In genomic region chr11:556857-557256, GRCh38 we compare ENCODE assay signal across 1 cellular context.
TF ChIP-seq lines count a peak whose summit lies in the region.

No MANE protein-coding gene starts in this region.

TF ChIP-seq in IMR-90, 13 proteins besides CTCF, POLR2A, EP300 and RAD21:
- TF ChIP-seq RCOR1 (IDR thresholded peaks at IDR 0.05; ENCODE audit: insufficient replicate concordance, low read length): no peak
- TF ChIP-seq BHLHE40 (IDR thresholded peaks at IDR 0.05; ENCODE audit: low read depth, low read length): no peak
- no peak for TF ChIP-seq MAZ (IDR thresholded peaks at IDR 0.05; ENCODE audit: borderline replicate concordance, low read depth, low read length)
- no peak for TF ChIP-seq SMC3 (IDR thresholded peaks at IDR 0.05; ENCODE audit: low read depth, low read length)
- no peak for TF ChIP-seq FOS (IDR thresholded peaks at IDR 0.05; ENCODE audit: low read depth, low read length)
- TF ChIP-seq, protein P1, sequence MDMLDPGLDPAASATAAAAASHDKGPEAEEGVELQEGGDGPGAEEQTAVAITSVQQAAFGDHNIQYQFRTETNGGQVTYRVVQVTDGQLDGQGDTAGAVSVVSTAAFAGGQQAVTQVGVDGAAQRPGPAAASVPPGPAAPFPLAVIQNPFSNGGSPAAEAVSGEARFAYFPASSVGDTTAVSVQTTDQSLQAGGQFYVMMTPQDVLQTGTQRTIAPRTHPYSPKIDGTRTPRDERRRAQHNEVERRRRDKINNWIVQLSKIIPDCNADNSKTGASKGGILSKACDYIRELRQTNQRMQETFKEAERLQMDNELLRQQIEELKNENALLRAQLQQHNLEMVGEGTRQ (IDR thresholded peaks at IDR 0.05; ENCODE audit: low read depth, low read length): no peak
- no peak for TF ChIP-seq MXI1 (IDR thresholded peaks at IDR 0.05; ENCODE audit: borderline replicate concordance, low read depth, low read length)
- no peak for TF ChIP-seq CEBPB (IDR thresholded peaks at IDR 0.05; ENCODE audit: low read depth, low read length)
- TF ChIP-seq NFE2L2 (IDR thresholded peaks at IDR 0.05; ENCODE audit: low read depth, low read length): no peak
- no peak for TF ChIP-seq CHD1 (IDR thresholded peaks at IDR 0.05; ENCODE audit: low read depth, low read length)
- TF ChIP-seq ELK1 (IDR thresholded peaks at IDR 0.05; ENCODE audit: borderline replicate concordance, low read depth, low read length): no peak
- TF ChIP-seq RFX5 (IDR thresholded peaks at IDR 0.05; ENCODE audit: low read depth, low read length): no peak
- no peak for TF ChIP-seq MAFK (IDR thresholded peaks at IDR 0.05; ENCODE audit: low read depth, low read length)
